In the genomic region with DNA sequence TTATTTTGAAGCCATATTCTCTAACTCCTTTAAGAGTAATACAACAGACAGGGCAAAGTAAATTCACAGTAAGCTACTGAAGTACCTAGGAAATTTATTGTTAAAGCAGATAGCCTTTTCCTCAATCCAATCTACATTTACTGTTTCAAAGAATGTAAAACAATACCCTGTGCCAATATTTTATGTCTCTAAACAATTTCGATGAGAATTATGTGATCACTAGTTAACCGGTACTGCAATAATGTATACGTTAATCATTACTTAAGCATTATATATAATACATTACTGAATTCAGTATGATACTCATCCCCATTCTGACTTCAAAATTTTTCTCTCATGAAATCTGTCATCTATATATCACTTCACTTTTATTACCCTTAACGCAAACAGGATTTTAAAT, we compare ENCODE assay signal across 41 cellular contexts. TPM values are rescaled to one million over a fixed set of nuclear protein-coding genes. Genes with fewer than 3 reads are reported as not detected.
"Had no signal": no experiment of that assay in that cellular context is flagged by ENCODE, and none has a peak within 500 bp of the region (broad histone marks: within the 10 kb centered on the region; RNA-seq: fewer than 3 reads in every experiment).

No MANE protein-coding gene starts in this region.

- H3K9me3 ChIP-seq: adrenal gland, body of pancreas had no signal

- H3K36me3 Mint-ChIP-seq: activated naive CD4-positive, alpha-beta T cell treated with anti-CD3 and anti-CD28 coated beads, Interleukin-2, amount 10 ng/mL, durations not matched to agents 7 days and 5 days; activated naive CD4-positive, alpha-beta T cell treated with anti-CD3 and anti-CD28 coated beads, Interleukin-2, amount 50 U/mL, for 24 hours; activated naive CD4-positive, alpha-beta T cell treated with anti-CD3 and anti-CD28 coated beads, Interleukin-2, amount 50 U/mL, for 72 hours; activated naive CD8-positive, alpha-beta T cell; activated naive CD8-positive, alpha-beta T cell treated with anti-CD3 and anti-CD28 coated beads for 36 hours; activated naive CD8-positive, alpha-beta T cell treated with anti-CD3 and anti-CD28 coated beads, Interleukin-2, amount 10 ng/mL, durations not matched to agents 7 days and 5 days had no signal

- DNase-seq: activated effector memory CD4-positive, alpha-beta T cell treated with anti-CD3 and anti-CD28 coated beads, Interleukin-2, amount 50 U/mL, for 16 hours; activated effector memory CD4-positive, alpha-beta T cell treated with Interleukin-2 at 50 U/mL for 16 hours; activated gamma-delta T cell; activated gamma-delta T cell treated with Interleukin-2 at 50 U/mL for 16 hours; activated naive CD4-positive, alpha-beta T cell; activated naive CD4-positive, alpha-beta T cell treated with anti-CD3 and anti-CD28 coated beads for 36 hours; activated naive CD4-positive, alpha-beta T cell treated with anti-CD3 and anti-CD28 coated beads, Interleukin-2, amount 10 ng/mL, durations not matched to agents 7 days and 5 days; activated naive CD4-positive, alpha-beta T cell treated with anti-CD3 and anti-CD28 coated beads, Interleukin-2, amount 50 U/mL, for 16 hours; activated naive CD4-positive, alpha-beta T cell treated with Interleukin-2 at 50 U/mL for 16 hours; activated naive CD8-positive, alpha-beta T cell treated with anti-CD3 and anti-CD28 coated beads for 36 hours; activated naive CD8-positive, alpha-beta T cell treated with anti-CD3 and anti-CD28 coated beads, Interleukin-2, amount 10 ng/mL, durations not matched to agents 7 days and 5 days; activated naive CD8-positive, alpha-beta T cell treated with anti-CD3 and anti-CD28 coated beads, Interleukin-2, amount 50 U/mL, for 24 hours; activated T-cell treated with anti-CD3 and anti-CD28 coated beads for 4 hours; activated T-cell treated with anti-CD3 and anti-CD28 coated beads, Interleukin-2, amount 50 U/mL, for 1 hour; activated T-cell treated with anti-CD3 and anti-CD28 coated beads, Interleukin-2, amount 50 U/mL, for 24 hours; activated T-cell treated with anti-CD3 and anti-CD28 coated beads, Interleukin-2, amount 50 U/mL, for 4 hours; activated T-cell treated with anti-CD3 and anti-CD28 coated beads, Interleukin-2, amount 50 U/mL, for 48 hours; activated T-cell treated with anti-CD3 and anti-CD28 coated beads, Interleukin-2, amount 50 U/mL, for 72 hours; adrenal gland; amniotic stem cell; amygdala; anterior cingulate cortex; aorta; body of pancreas; brain microvascular endothelial cell; caudate nucleus; central memory CD4-positive, alpha-beta T cell; cerebellar nuclear complex had no signal

- H3K27me3 Mint-ChIP-seq: activated naive CD4-positive, alpha-beta T cell treated with anti-CD3 and anti-CD28 coated beads, Interleukin-2, amount 10 ng/mL, durations not matched to agents 7 days and 5 days; activated naive CD8-positive, alpha-beta T cell; activated naive CD8-positive, alpha-beta T cell treated with anti-CD3 and anti-CD28 coated beads for 36 hours; activated naive CD8-positive, alpha-beta T cell treated with anti-CD3 and anti-CD28 coated beads, Interleukin-2, amount 10 ng/mL, durations not matched to agents 7 days and 5 days; activated naive CD8-positive, alpha-beta T cell treated with anti-CD3 and anti-CD28 coated beads, Interleukin-2, amount 50 U/mL, for 24 hours; activated T-helper 17 cell treated with anti-CD3 and anti-CD28 coated beads, Interleukin-2, amount 50 U/mL, for 72 hours; central memory CD8-positive, alpha-beta T cell had no signal

- H3K27ac Mint-ChIP-seq: activated naive CD4-positive, alpha-beta T cell treated with anti-CD3 and anti-CD28 coated beads for 36 hours; activated naive CD4-positive, alpha-beta T cell treated with anti-CD3 and anti-CD28 coated beads, Interleukin-2, amount 10 ng/mL, durations not matched to agents 7 days and 5 days; activated naive CD4-positive, alpha-beta T cell treated with anti-CD3 and anti-CD28 coated beads, Interleukin-2, amount 50 U/mL, for 24 hours; activated naive CD4-positive, alpha-beta T cell treated with anti-CD3 and anti-CD28 coated beads, Interleukin-2, amount 50 U/mL, for 72 hours; activated naive CD8-positive, alpha-beta T cell; activated naive CD8-positive, alpha-beta T cell treated with anti-CD3 and anti-CD28 coated beads for 36 hours; activated naive CD8-positive, alpha-beta T cell treated with anti-CD3 and anti-CD28 coated beads, Interleukin-2, amount 10 ng/mL, durations not matched to agents 7 days and 5 days; activated naive CD8-positive, alpha-beta T cell treated with anti-CD3 and anti-CD28 coated beads, Interleukin-2, amount 50 U/mL, for 24 hours; activated T-cell treated with anti-CD3 and anti-CD28 coated beads, Interleukin-2, amount 50 U/mL, for 24 hours; activated T-cell treated with anti-CD3 and anti-CD28 coated beads, Interleukin-2, amount 50 U/mL, for 72 hours; activated T-helper 1 cell treated with anti-CD3 and anti-CD28 coated beads, Interleukin-12 subunit alpha, Interleukin-12 subunit beta, Interleukin-2, Interleukin-4 antibody, amounts not matched to agents 30 ng/mL and 10 ng/mL and 1 ng/mL, durations not matched to agents 14 hours and 24 hours and 36 hours; activated T-helper 17 cell treated with anti-CD3 and anti-CD28 coated beads, Interleukin-2, amount 50 U/mL, for 72 hours; activated T-helper 2 cell treated with anti-CD3 and anti-CD28 coated beads, Interferon-gamma antibody, Interleukin-2, Interleukin-4, amounts not matched to agents 10 μg/mL and 5 μg/mL and 100 μg/mL, durations not matched to agents 14 hours and 24 hours and 36 hours; brain had no signal

- H3K9me3 Mint-ChIP-seq: activated naive CD4-positive, alpha-beta T cell treated with anti-CD3 and anti-CD28 coated beads for 36 hours; activated naive CD4-positive, alpha-beta T cell treated with anti-CD3 and anti-CD28 coated beads, Interleukin-2, amount 10 ng/mL, durations not matched to agents 7 days and 5 days; activated naive CD4-positive, alpha-beta T cell treated with anti-CD3 and anti-CD28 coated beads, Interleukin-2, amount 50 U/mL, for 24 hours; activated naive CD8-positive, alpha-beta T cell treated with anti-CD3 and anti-CD28 coated beads, Interleukin-2, amount 50 U/mL, for 24 hours; activated T-cell treated with anti-CD3 and anti-CD28 coated beads, Interleukin-2, amount 50 U/mL, for 4 hours; activated T-helper 2 cell treated with anti-CD3 and anti-CD28 coated beads, Interferon-gamma antibody, Interleukin-2, Interleukin-4, amounts not matched to agents 10 μg/mL and 5 μg/mL and 100 μg/mL, durations not matched to agents 14 hours and 24 hours and 36 hours had no signal

- H3K4me3 Mint-ChIP-seq: activated naive CD4-positive, alpha-beta T cell treated with anti-CD3 and anti-CD28 coated beads for 36 hours; activated naive CD4-positive, alpha-beta T cell treated with anti-CD3 and anti-CD28 coated beads, Interleukin-2, amount 10 ng/mL, durations not matched to agents 7 days and 5 days; activated naive CD4-positive, alpha-beta T cell treated with anti-CD3 and anti-CD28 coated beads, Interleukin-2, amount 50 U/mL, for 24 hours; activated naive CD8-positive, alpha-beta T cell; activated naive CD8-positive, alpha-beta T cell treated with anti-CD3 and anti-CD28 coated beads for 36 hours; activated naive CD8-positive, alpha-beta T cell treated with anti-CD3 and anti-CD28 coated beads, Interleukin-2, amount 10 ng/mL, durations not matched to agents 7 days and 5 days; activated naive CD8-positive, alpha-beta T cell treated with anti-CD3 and anti-CD28 coated beads, Interleukin-2, amount 50 U/mL, for 24 hours; activated T-cell treated with anti-CD3 and anti-CD28 coated beads, Interleukin-2, amount 50 U/mL, for 24 hours; activated T-cell treated with anti-CD3 and anti-CD28 coated beads, Interleukin-2, amount 50 U/mL, for 4 hours; activated T-cell treated with anti-CD3 and anti-CD28 coated beads, Interleukin-2, amount 50 U/mL, for 72 hours; activated T-helper 1 cell treated with anti-CD3 and anti-CD28 coated beads, Interleukin-12 subunit alpha, Interleukin-12 subunit beta, Interleukin-2, Interleukin-4 antibody, amounts not matched to agents 30 ng/mL and 10 ng/mL and 1 ng/mL, durations not matched to agents 14 hours and 24 hours and 36 hours; activated T-helper 17 cell treated with anti-CD3 and anti-CD28 coated beads, Interleukin-2, amount 50 U/mL, for 72 hours; brain; central memory CD8-positive, alpha-beta T cell had no signal

- H3K27me3 ChIP-seq: adrenal gland, ascending aorta, body of pancreas, brain microvascular endothelial cell, breast epithelium, cardiac muscle cell had no signal

- ATAC-seq: activated naive CD4-positive, alpha-beta T cell treated with anti-CD3 and anti-CD28 coated beads, Interleukin-2, amount 50 U/mL, for 72 hours; activated naive CD8-positive, alpha-beta T cell treated with anti-CD3 and anti-CD28 coated beads, Interleukin-2, amount 50 U/mL, for 24 hours; activated T-cell treated with anti-CD3 and anti-CD28 coated beads, Interleukin-2, amount 50 U/mL, for 4 hours; activated T-cell treated with anti-CD3 and anti-CD28 coated beads, Interleukin-2, amount 50 U/mL, for 72 hours; activated T-helper 17 cell treated with anti-CD3 and anti-CD28 coated beads, Interleukin-2, amount 50 U/mL, for 72 hours; body of pancreas had no signal

- H3K36me3 ChIP-seq: adrenal gland, ascending aorta, brain microvascular endothelial cell, breast epithelium, cardiac muscle cell had no signal

- H3K4me1 ChIP-seq: adrenal gland, ascending aorta, body of pancreas, breast epithelium had no signal

- FAIRE-seq: astrocyte, bronchial epithelial cell had no signal

- H3K4me1 Mint-ChIP-seq: activated naive CD4-positive, alpha-beta T cell treated with anti-CD3 and anti-CD28 coated beads, Interleukin-2, amount 10 ng/mL, durations not matched to agents 7 days and 5 days; activated naive CD4-positive, alpha-beta T cell treated with anti-CD3 and anti-CD28 coated beads, Interleukin-2, amount 50 U/mL, for 24 hours; activated naive CD8-positive, alpha-beta T cell treated with anti-CD3 and anti-CD28 coated beads for 36 hours; activated naive CD8-positive, alpha-beta T cell treated with anti-CD3 and anti-CD28 coated beads, Interleukin-2, amount 10 ng/mL, durations not matched to agents 7 days and 5 days; activated naive CD8-positive, alpha-beta T cell treated with anti-CD3 and anti-CD28 coated beads, Interleukin-2, amount 50 U/mL, for 24 hours; activated T-helper 17 cell treated with anti-CD3 and anti-CD28 coated beads, Interleukin-2, amount 50 U/mL, for 72 hours; brain; central memory CD8-positive, alpha-beta T cell had no signal

- H3K4me3 ChIP-seq: adrenal gland, ascending aorta, body of pancreas, breast epithelium, cardiac muscle cell had no signal

- H3K27ac ChIP-seq: adrenal gland, ascending aorta, body of pancreas, brain microvascular endothelial cell, breast epithelium, cardiac muscle cell had no signal

RNA-seq across cellular contexts. Expression of gene KLHL13, which starts 28.5 kb away (rescaled TPM):
- total RNA-seq: activated T-helper 1 cell treated with anti-CD3 and anti-CD28 coated beads, Interleukin-12 subunit alpha, Interleukin-12 subunit beta, Interleukin-2, Interleukin-4 antibody, amounts not matched to agents 30 ng/mL and 10 ng/mL and 1 ng/mL, durations not matched to agents 14 hours and 24 hours and 36 hours had no signal
